25 cellular contexts compared by ENCODE assay signal in the genomic region with DNA sequence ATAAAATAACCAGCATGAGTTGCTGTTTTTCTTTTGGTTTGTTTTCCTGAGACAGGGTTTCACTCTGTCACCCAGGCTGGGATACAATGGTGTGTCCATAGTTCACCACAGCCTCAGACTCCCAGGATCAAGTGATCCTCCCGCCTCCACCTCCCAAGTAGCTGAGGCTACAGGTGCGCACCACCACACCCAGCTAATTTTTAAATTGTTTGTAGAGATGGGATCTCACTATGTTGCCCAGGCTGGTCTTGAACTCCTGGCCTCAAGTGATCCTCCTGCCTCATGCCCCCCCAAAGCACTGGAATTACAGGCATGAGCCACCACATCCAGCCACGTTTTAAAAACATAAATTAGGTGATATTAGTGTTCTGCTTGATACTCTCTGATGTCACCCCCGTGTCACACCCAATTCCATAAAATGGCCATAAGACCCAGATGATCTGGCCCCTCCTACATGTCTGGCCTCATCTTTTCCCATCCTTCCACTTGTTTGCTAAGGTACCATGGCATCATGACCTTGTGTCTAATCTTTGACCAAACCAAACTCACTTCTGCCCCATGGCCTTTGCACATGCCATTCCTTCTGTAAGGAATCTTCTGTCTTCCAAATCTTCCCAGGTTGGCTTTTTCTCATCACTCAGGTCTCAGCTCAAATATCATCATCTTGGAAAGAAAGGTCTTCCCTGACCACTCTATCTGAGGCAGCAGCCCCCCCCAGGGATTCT. TPM values are rescaled to one million over a fixed set of nuclear protein-coding genes. Genes with fewer than 3 reads are reported as not detected.
DNase-seq lines count a peak whose midpoint lies in the region; ATAC-seq and TF ChIP-seq lines count a peak whose summit lies in the region.
"Had no signal": no experiment of that assay in that cellular context is flagged by ENCODE, and none has a peak within 500 bp of the region (broad histone marks: within the 10 kb centered on the region; RNA-seq: fewer than 3 reads in every experiment).

No MANE protein-coding gene starts in this region.

- H3K36me3 ChIP-seq in stomach smooth muscle (ENCODE audit: control insufficient read depth in 2 of 2, insufficient read depth in 2 of 2, low read length in 2 of 2) = no peaks in the 10 kb centered on the region

- TF ChIP-seq CTCF in dorsolateral prefrontal cortex (IDR thresholded peaks at IDR 0.05 in 54 of 56, conservative IDR thresholded peaks at IDR 0.05 in 2 of 56; ENCODE audit: low read depth in 1 of 56, partially characterized antibody in 56 of 56) = no peak

- H3K36me3 Mint-ChIP-seq in activated T-cell treated with anti-CD3 and anti-CD28 coated beads, Interleukin-2, amount 50 U/mL, for 24 hours (ENCODE audit: low read depth) = peaks cover 40% of the 10 kb centered on the region
- H3K36me3 Mint-ChIP-seq in T-helper 17 cell (ENCODE audit: low read depth) = no peaks in the 10 kb centered on the region

- H3K27ac ChIP-seq in dorsolateral prefrontal cortex (peak overlapping the region; percentile 1 to 100 (median 97)), stomach smooth muscle (ENCODE audit: low read length) (peak overlapping the region; percentile 62)
- H3K27ac ChIP-seq: hepatocyte had no signal

- H3K4me1 Mint-ChIP-seq in activated T-cell treated with anti-CD3 and anti-CD28 coated beads, Interleukin-2, amount 50 U/mL, for 24 hours (ENCODE audit: low read depth) = peaks cover 86% of the 10 kb centered on the region
- H3K4me1 Mint-ChIP-seq in T-helper 17 cell = peaks cover 60% of the 10 kb centered on the region

- H3K4me3 ChIP-seq in dorsolateral prefrontal cortex (peak overlapping the region in 6 of 59 donors; percentile 11 to 93 (median 26)), stomach smooth muscle (ENCODE audit: low read length in 2 of 2) (peak overlapping the region in 1 of 2 donors; percentile 9)
- H3K4me3 ChIP-seq: hepatocyte, lung, skin epidermis had no signal

- no peak overlapping the region for H3K4me3 Mint-ChIP-seq in activated T-cell treated with anti-CD3 and anti-CD28 coated beads, Interleukin-2, amount 50 U/mL, for 24 hours
- peak overlapping the region; percentile 1 for H3K4me3 Mint-ChIP-seq in T-helper 17 cell
- H3K4me3 Mint-ChIP-seq: CD14-positive monocyte had no signal

- intact Hi-C loops in dorsolateral prefrontal cortex (cut with DNase I) = loop anchor here in 1 of 2 donors (10.0 kb wide), 1 partner anchor 47 kb away; no protein-coding TSS in a partner anchor

- H3K27me3 Mint-ChIP-seq in activated T-cell treated with anti-CD3 and anti-CD28 coated beads, Interleukin-2, amount 50 U/mL, for 24 hours = no peaks in the 10 kb centered on the region
- no peaks in the 10 kb centered on the region for H3K27me3 Mint-ChIP-seq in T-helper 17 cell
- H3K27me3 Mint-ChIP-seq: naive thymus-derived CD4-positive, alpha-beta T cell had no signal

- H3K27ac Mint-ChIP-seq in activated T-cell treated with anti-CD3 and anti-CD28 coated beads, Interleukin-2, amount 50 U/mL, for 24 hours = peak overlapping the region; percentile 90
- peak overlapping the region; percentile 57 for H3K27ac Mint-ChIP-seq in T-helper 17 cell

- peaks cover 5% of the 10 kb centered on the region for H3K9me3 Mint-ChIP-seq in activated T-cell treated with anti-CD3 and anti-CD28 coated beads, Interleukin-2, amount 50 U/mL, for 24 hours
- H3K9me3 Mint-ChIP-seq: CD14-positive monocyte had no signal

- H3K4me1 ChIP-seq in stomach smooth muscle (ENCODE audit: control insufficient read depth, insufficient read depth, low read length) = peaks cover 24% of the 10 kb centered on the region

- no peaks in the 10 kb centered on the region for H3K27me3 ChIP-seq in dorsolateral prefrontal cortex
- no peaks in the 10 kb centered on the region for H3K27me3 ChIP-seq in stomach smooth muscle (ENCODE audit: control insufficient read depth in 1 of 2, insufficient read depth in 2 of 2, low read length in 2 of 2)
- H3K27me3 ChIP-seq: hepatocyte had no signal

- H3K9me3 ChIP-seq in T-helper 17 cell (ENCODE audit: control insufficient read depth, low read length, poor library complexity, severe bottlenecking) (no peaks in the 10 kb centered on the region), stomach smooth muscle (ENCODE audit: control insufficient read depth in 2 of 2, low read length in 2 of 2) (no peaks in the 10 kb centered on the region)
- H3K9me3 ChIP-seq: SK-N-SH had no signal

- no peak for DNase-seq in activated T-cell treated with anti-CD3 and anti-CD28 coated beads, Interleukin-2, amount 50 U/mL, for 24 hours
- DNase-seq in activated T-cell treated with anti-CD3 and anti-CD28 coated beads for 4 hours = no peak
- DNase-seq in T-helper 17 cell = no peak
- no peak for DNase-seq in dorsolateral prefrontal cortex
- DNase-seq in SHP77 (lab: John Stamatoyannopoulos, UW) = no peak
- DNase-seq in inferior parietal cortex (ENCODE audit: extremely low spot score) = no peak
- DNase-seq: ACHN; activated CD4-positive, alpha-beta T cell treated with anti-CD3 and anti-CD28 coated beads for 48 hours; amygdala; DMS153; islet precursor cell; Kasumi-1; naive thymus-derived CD4-positive, alpha-beta T cell; NCI-H1092; NCI-H774; posterior cingulate gyrus; SK-N-SH; stimulated activated CD8-positive, alpha-beta memory T cell treated with anti-CD3 and anti-CD28 coated beads, Interleukin-4, amount 100 ng/mL, for 48 hours had no signal

- no peak for ATAC-seq in T-helper 17 cell
- ATAC-seq in GM18498 (IDR thresholded peaks at IDR 0.05; ENCODE audit: unreplicated experiment) = no peak
- ATAC-seq: naive thymus-derived CD4-positive, alpha-beta T cell; Panc1 had no signal

- H3K9ac ChIP-seq in stomach smooth muscle (ENCODE audit: low read length in 2 of 2) = no peak overlapping the region
- H3K9ac ChIP-seq: SK-N-SH had no signal

RNA-seq across cellular contexts. Expression of a gene that starts 6.3 kb away (rescaled TPM):
- total RNA-seq in T-helper 17 cell (10 to 100 TPM; 82.7 to 87.5 TPM), dorsolateral prefrontal cortex (100 to 1,000 TPM; 101 to 349 (median 174) TPM)

RNA-seq across cellular contexts. Expression of a gene that starts 52.2 kb away (rescaled TPM):
- total RNA-seq in T-helper 17 cell (10 to 100 TPM; 31.1 to 43.4 TPM), dorsolateral prefrontal cortex (100 to 1,000 TPM in 100 of 120 experiments, 10 to 100 TPM in 20; 78.7 to 162 (median 121) TPM)
